8 cellular contexts compared by ENCODE assay signal in the genomic region with DNA sequence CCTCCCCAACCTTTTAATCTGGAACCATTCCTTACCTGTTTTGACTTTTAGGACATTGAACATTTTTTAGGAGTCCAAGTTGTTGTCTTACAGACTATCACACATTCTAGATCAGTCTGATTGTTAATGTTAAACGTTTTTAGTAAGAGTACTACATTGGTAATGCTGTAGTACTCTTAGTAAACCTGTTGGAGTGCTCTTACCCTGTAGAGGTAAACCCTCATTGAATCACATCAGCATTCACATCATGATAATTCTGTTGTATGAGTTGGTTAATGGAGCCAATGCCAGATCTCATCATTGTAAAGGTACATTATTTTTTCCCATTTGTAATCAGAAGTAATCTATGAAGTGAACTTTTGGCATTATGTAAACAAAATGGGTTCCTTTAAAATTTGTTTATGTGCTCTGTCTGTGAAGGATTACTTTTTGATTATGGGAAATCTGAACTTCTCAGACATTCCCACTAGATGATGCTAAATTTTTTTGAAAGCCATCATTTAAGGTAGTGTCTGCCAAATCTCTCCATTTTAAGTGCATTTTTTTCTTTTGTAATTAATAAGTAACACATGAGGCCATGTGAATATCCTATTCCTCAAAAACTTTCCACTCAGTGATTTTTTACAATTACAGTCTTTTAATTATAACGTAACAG. TPM values are rescaled to one million over a fixed set of nuclear protein-coding genes. Genes with fewer than 3 reads are reported as not detected.
DNase-seq lines count a peak whose midpoint lies in the region; ATAC-seq and TF ChIP-seq lines count a peak whose summit lies in the region.

No MANE protein-coding gene starts in this region.

- H3K36me3 ChIP-seq in fibroblast of lung (ENCODE audit: control insufficient read depth, insufficient read depth, low read length): no peaks in the 10 kb centered on the region

- no peaks in the 10 kb centered on the region for H3K9me3 ChIP-seq in fibroblast of lung (ENCODE audit: control insufficient read depth, insufficient read depth, low read depth, low read length)

- H3K27ac Mint-ChIP-seq in stimulated activated effector memory CD8-positive, alpha-beta T cell treated with anti-CD3 and anti-CD28 coated beads, Interleukin-12 subunit alpha, Interleukin-12 subunit beta, amount 100 ng/mL, for 72 hours: no peak overlapping the region

- no peak overlapping the region for H3K27ac ChIP-seq in fibroblast of lung (ENCODE audit: insufficient read depth, low read length)
- H3K27ac ChIP-seq in coronary artery: no peak overlapping the region

- no peaks in the 10 kb centered on the region for H3K27me3 ChIP-seq in fibroblast of lung (ENCODE audit: control insufficient read depth, insufficient read depth, low read length)

- H4K20me1 ChIP-seq in fibroblast of lung (ENCODE audit: control insufficient read depth, extremely low read depth, insufficient read depth, low read length): no peaks in the 10 kb centered on the region

- no peak overlapping the region for H3K4me2 ChIP-seq in fibroblast of lung (ENCODE audit: extremely low read depth, insufficient read depth, low read length)

- H3K79me2 ChIP-seq in fibroblast of lung (ENCODE audit: control insufficient read depth, insufficient read depth, low read length): no peaks in the 10 kb centered on the region

- H3K4me3 Mint-ChIP-seq in stimulated activated effector memory CD8-positive, alpha-beta T cell treated with anti-CD3 and anti-CD28 coated beads, Interleukin-12 subunit alpha, Interleukin-12 subunit beta, amount 100 ng/mL, for 72 hours: no peak overlapping the region

- ATAC-seq in GM19395 (IDR thresholded peaks at IDR 0.05; ENCODE audit: unreplicated experiment) (peak; percentile 96), HG03460 (IDR thresholded peaks at IDR 0.05; ENCODE audit: unreplicated experiment) (peak; percentile 76)
- ATAC-seq in stimulated activated effector memory CD8-positive, alpha-beta T cell treated with anti-CD3 and anti-CD28 coated beads, Interleukin-12 subunit alpha, Interleukin-12 subunit beta, amount 100 ng/mL, for 72 hours: peak; percentile 85

- H3K4me1 ChIP-seq in fibroblast of lung (ENCODE audit: control insufficient read depth, extremely low read depth, insufficient read depth, low read length): no peaks in the 10 kb centered on the region

- TF ChIP-seq CTCF in fibroblast of lung (conservative IDR thresholded peaks at IDR 0.05 in 1 of 2, IDR thresholded peaks at IDR 0.05 in 1 of 2; ENCODE audit: low read depth in 1 of 2, low read length in 2 of 2) (peak; percentile 34 to 60), coronary artery (IDR thresholded peaks at IDR 0.05) (no peak)

- no peak overlapping the region for H3K4me3 ChIP-seq in fibroblast of lung (replicated peaks in 1 of 4; ENCODE audit: control extremely low read depth in 1 of 4, insufficient read depth in 1 of 4, low read depth in 3 of 4, low read length in 4 of 4)
- no peak overlapping the region for H3K4me3 ChIP-seq in coronary artery

- H3K4me1 Mint-ChIP-seq in stimulated activated effector memory CD8-positive, alpha-beta T cell treated with anti-CD3 and anti-CD28 coated beads, Interleukin-12 subunit alpha, Interleukin-12 subunit beta, amount 100 ng/mL, for 72 hours: peaks cover 14% of the 10 kb centered on the region

- peak; percentile 26 for DNase-seq in DMS53 treated with DMSO at 0.1 percent for 48 hours (lab: John Stamatoyannopoulos, UW; ENCODE audit: unreplicated experiment)
- DNase-seq in RPMI7951 (ENCODE audit: low read depth): peak; percentile 53
- peak; percentile 36 to 68 for DNase-seq in fibroblast of lung (ENCODE audit: low read depth in 2 of 2)
- DNase-seq in stimulated activated effector memory CD8-positive, alpha-beta T cell treated with anti-CD3 and anti-CD28 coated beads, Interleukin-12 subunit alpha, Interleukin-12 subunit beta, amount 100 ng/mL, for 72 hours (ENCODE audit: low spot score in 2 of 2): no peak
- DNase-seq in coronary artery (ENCODE audit: low spot score): no peak
- DNase-seq in activated CD4-positive, alpha-beta T cell treated with anti-CD3 and anti-CD28 coated beads, Interleukin-2, amount 50 U/mL, for 48 hours: no peak

- H3K9me3 Mint-ChIP-seq in stimulated activated effector memory CD8-positive, alpha-beta T cell treated with anti-CD3 and anti-CD28 coated beads, Interleukin-12 subunit alpha, Interleukin-12 subunit beta, amount 100 ng/mL, for 72 hours: no peaks in the 10 kb centered on the region

- H2AFZ ChIP-seq in fibroblast of lung (ENCODE audit: low read length): no peak overlapping the region

- H3K36me3 Mint-ChIP-seq in stimulated activated effector memory CD8-positive, alpha-beta T cell treated with anti-CD3 and anti-CD28 coated beads, Interleukin-12 subunit alpha, Interleukin-12 subunit beta, amount 100 ng/mL, for 72 hours: peaks cover 25% of the 10 kb centered on the region

- H3K9ac ChIP-seq in fibroblast of lung (ENCODE audit: insufficient read depth, low read length): no peak overlapping the region

RNA-seq across cellular contexts. Expression of gene VWA8, which starts 55.2 kb away (rescaled TPM):
- 5.7 and 8.5 TPM in 2 replicates for total RNA-seq in RPMI7951 (2014; rRNA removed; shearing (Covaris generic))
- total RNA-seq in fibroblast of lung: 24.1 and 29.9 TPM in 2 replicates
- polyA plus RNA-seq in fibroblast of lung: 12.6 and 13.7 TPM in 2 replicates
- 7.4 and 8.1 TPM in 2 replicates for polyA plus RNA-seq in fibroblast of lung (2012)
- 5.0 and 5.9 TPM in 2 replicates for polyA minus RNA-seq in fibroblast of lung (ENCODE audit: low replicate concordance)

Comparison
In these comparisons a context has a peak if more than half of its experiments do, and no peak if none do; other contexts are left out.
1. DNase-seq: peak in DMS53 treated with DMSO at 0.1 percent for 48 hours (single experiment), RPMI7951 (single experiment) and fibroblast of lung (2 of 2); none in stimulated activated effector memory CD8-positive, alpha-beta T cell treated with anti-CD3 and anti-CD28 coated beads, Interleukin-12 subunit alpha, Interleukin-12 subunit beta, amount 100 ng/mL, for 72 hours (0 of 2), coronary artery (single experiment) and activated CD4-positive, alpha-beta T cell treated with anti-CD3 and anti-CD28 coated beads, Interleukin-2, amount 50 U/mL, for 48 hours (0 of 2).
2. Peak in every context shown above with its lines, with median percentiles within 50 percentile points of each other: ATAC-seq.